Comparison of ENCODE assay signal across 16 cellular contexts in the genomic region with DNA sequence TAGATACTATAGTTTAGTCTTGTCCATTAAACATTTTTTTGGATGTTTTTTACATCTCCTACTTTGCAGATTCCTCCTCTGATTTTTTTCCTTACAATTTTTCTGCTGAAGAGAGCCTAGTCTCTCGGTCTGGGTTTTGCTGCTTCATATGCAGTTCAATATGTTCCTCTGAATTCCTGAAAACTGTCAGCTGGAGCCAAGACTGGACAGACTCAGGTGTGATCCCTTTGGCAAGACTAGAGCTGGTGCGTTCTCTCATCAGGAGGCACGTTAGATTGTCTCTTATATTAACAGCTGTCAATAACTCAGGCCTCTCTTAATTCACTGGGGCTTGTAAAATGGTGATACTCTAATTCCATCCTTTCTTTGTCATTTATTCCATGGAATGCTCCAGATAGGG. TPM values are rescaled to one million over a fixed set of nuclear protein-coding genes. Genes with fewer than 3 reads are reported as not detected.
A peak's percentile ranks its signal among the peaks of the same experiment; 100 is the strongest.
DNase-seq lines count a peak whose midpoint lies in the region; ATAC-seq and TF ChIP-seq lines count a peak whose summit lies in the region.
"Had no signal": no experiment of that assay in that cellular context is flagged by ENCODE, and none has a peak within 500 bp of the region (broad histone marks: within the 10 kb centered on the region; RNA-seq: fewer than 3 reads in every experiment).

No MANE protein-coding gene starts in this region.

- H3K9me2 ChIP-seq in PC-9 (ENCODE audit: insufficient read depth), result no peaks in the 10 kb centered on the region

- TF ChIP-seq CTCF in activated CD8-positive, alpha-beta T cell treated with anti-CD3 and anti-CD28 coated beads for 36 hours (IDR thresholded peaks at IDR 0.05), result no peak
- TF ChIP-seq CTCF in Caco-2 (IDR thresholded peaks at IDR 0.05; ENCODE audit: insufficient read depth in 1 of 2, low read depth in 1 of 2, low read length in 1 of 2, severe bottlenecking in 1 of 2, unreplicated experiment in 1 of 2) (no peak), psoas muscle (IDR thresholded peaks at IDR 0.05) (no peak), PC-9 (conservative IDR thresholded peaks at IDR 0.05) (no peak)

- WGBS in psoas muscle, 3 donors, result 74 to 94% (median 84%) methylated on average over 3 of the region's 3 CpGs

- H3K4me1 ChIP-seq in Caco-2 (no peaks in the 10 kb centered on the region), psoas muscle (peaks cover 6% of the 10 kb centered on the region), PC-9 (replicated peaks; ENCODE audit: insufficient read depth) (no peaks in the 10 kb centered on the region)

- peaks cover 6% of the 10 kb centered on the region for H3K4me1 Mint-ChIP-seq in activated CD8-positive, alpha-beta T cell treated with anti-CD3 and anti-CD28 coated beads for 36 hours (ENCODE audit: low read depth)
- H3K4me1 Mint-ChIP-seq in activated CD8-positive, alpha-beta T cell treated with anti-CD3 and anti-CD28 coated beads, Interleukin-2, amount 10 ng/mL, durations not matched to agents 7 days and 5 days (ENCODE audit: low read depth), result no peaks in the 10 kb centered on the region
- H3K4me1 Mint-ChIP-seq in Caco-2 (ENCODE audit: low read depth, unreplicated experiment), result no peaks in the 10 kb centered on the region
- H3K4me1 Mint-ChIP-seq in activated naive CD8-positive, alpha-beta T cell treated with anti-CD3 and anti-CD28 coated beads for 36 hours, result peaks cover 6% of the 10 kb centered on the region

- no peaks in the 10 kb centered on the region for H3K79me2 ChIP-seq in PC-9 (ENCODE audit: low read depth)

- H3K4me3 Mint-ChIP-seq in activated CD8-positive, alpha-beta T cell treated with anti-CD3 and anti-CD28 coated beads for 36 hours, result no peak overlapping the region
- H3K4me3 Mint-ChIP-seq in activated CD8-positive, alpha-beta T cell treated with anti-CD3 and anti-CD28 coated beads, Interleukin-2, amount 10 ng/mL, durations not matched to agents 7 days and 5 days, result no peak overlapping the region
- H3K4me3 Mint-ChIP-seq in Caco-2 (ENCODE audit: unreplicated experiment), result no peak overlapping the region
- H3K4me3 Mint-ChIP-seq in activated naive CD8-positive, alpha-beta T cell treated with anti-CD3 and anti-CD28 coated beads for 36 hours, result no peak overlapping the region

- peaks cover 15% of the 10 kb centered on the region for H4K20me1 ChIP-seq in PC-9 (ENCODE audit: insufficient read depth)

- H2AFZ ChIP-seq in PC-9, result no peak overlapping the region

- H3K27ac ChIP-seq in psoas muscle, result peak overlapping the region; percentile 5
- H3K27ac ChIP-seq in PC-9, result no peak overlapping the region
- H3K27ac ChIP-seq: A549 had no signal

- no peak for ATAC-seq in activated CD8-positive, alpha-beta T cell treated with anti-CD3 and anti-CD28 coated beads for 36 hours
- ATAC-seq in activated CD8-positive, alpha-beta T cell treated with anti-CD3 and anti-CD28 coated beads, Interleukin-2, amount 10 ng/mL, durations not matched to agents 7 days and 5 days, result no peak
- ATAC-seq in psoas muscle, result no peak
- ATAC-seq: A549 had no signal

- H3K4me2 ChIP-seq in PC-9, result no peak overlapping the region
- H3K4me2 ChIP-seq: A549 had no signal

- H3K27ac Mint-ChIP-seq in activated CD8-positive, alpha-beta T cell treated with anti-CD3 and anti-CD28 coated beads for 36 hours, result peak overlapping the region; percentile 14
- H3K27ac Mint-ChIP-seq in activated CD8-positive, alpha-beta T cell treated with anti-CD3 and anti-CD28 coated beads, Interleukin-2, amount 10 ng/mL, durations not matched to agents 7 days and 5 days, result no peak overlapping the region
- peak overlapping the region; percentile 17 for H3K27ac Mint-ChIP-seq in Caco-2 (ENCODE audit: unreplicated experiment)
- peak overlapping the region; percentile 5 for H3K27ac Mint-ChIP-seq in activated naive CD8-positive, alpha-beta T cell treated with anti-CD3 and anti-CD28 coated beads for 36 hours

- peaks cover 14% of the 10 kb centered on the region for H3F3A ChIP-seq in PC-9 (ENCODE audit: insufficient read depth, low read depth)

- no TSS peak for BruUV-seq in Caco-2 (replicated peaks; lab: Mats Ljungman, UMichigan)
- BruUV-seq in PC-9 (replicated peaks; lab: Mats Ljungman, UMichigan), result no TSS peak

- POLR2A ChIA-PET in activated CD8-positive, alpha-beta T cell treated with anti-CD3 and anti-CD28 coated beads for 36 hours (lab: Charles Lee), result interaction anchor here (1.1 to 2.7 kb wide), 2 partner anchors 14 to 78 kb away, joined by 4 to 10 read pairs; a partner anchor contains a TSS
- POLR2A ChIA-PET in activated CD8-positive, alpha-beta T cell treated with anti-CD3 and anti-CD28 coated beads, Interleukin-2, amount 10 ng/mL, durations not matched to agents 7 days and 5 days (lab: Charles Lee), result no interaction called here
- POLR2A ChIA-PET in Caco-2 (lab: Charles Lee), result no interaction called here
- POLR2A ChIA-PET in PC-9 (lab: Charles Lee; ENCODE audit: unreplicated experiment), result interaction anchor here (0.6 kb wide), 1 partner anchor 569 kb away, joined by 3 read pairs; no protein-coding TSS in a partner anchor

- H3K9me3 ChIP-seq in Caco-2, result no peaks in the 10 kb centered on the region
- no peaks in the 10 kb centered on the region for H3K9me3 ChIP-seq in psoas muscle
- H3K9me3 ChIP-seq in PC-9 (ENCODE audit: insufficient read depth, low read depth), result no peaks in the 10 kb centered on the region
- H3K9me3 ChIP-seq: A549 had no signal

- H3K36me3 Mint-ChIP-seq in activated CD8-positive, alpha-beta T cell treated with anti-CD3 and anti-CD28 coated beads for 36 hours (ENCODE audit: low read depth), result peaks cover 60% of the 10 kb centered on the region
- peaks cover 77% of the 10 kb centered on the region for H3K36me3 Mint-ChIP-seq in activated CD8-positive, alpha-beta T cell treated with anti-CD3 and anti-CD28 coated beads, Interleukin-2, amount 10 ng/mL, durations not matched to agents 7 days and 5 days (ENCODE audit: low read depth)
- peaks cover 100% of the 10 kb centered on the region for H3K36me3 Mint-ChIP-seq in Caco-2 (ENCODE audit: insufficient read depth, unreplicated experiment)
- H3K36me3 Mint-ChIP-seq in activated naive CD8-positive, alpha-beta T cell treated with anti-CD3 and anti-CD28 coated beads for 36 hours, result peaks cover 22% of the 10 kb centered on the region

- DNase-seq in activated CD8-positive, alpha-beta T cell treated with anti-CD3 and anti-CD28 coated beads for 36 hours, result no peak
- no peak for DNase-seq in activated CD8-positive, alpha-beta T cell treated with anti-CD3 and anti-CD28 coated beads, Interleukin-2, amount 10 ng/mL, durations not matched to agents 7 days and 5 days
- no peak for DNase-seq in Caco-2
- no peak for DNase-seq in activated naive CD8-positive, alpha-beta T cell treated with anti-CD3 and anti-CD28 coated beads for 36 hours
- DNase-seq in psoas muscle, result no peak
- no peak for DNase-seq in ureter (ENCODE audit: low spot score)
- DNase-seq in PC-9, result no peak
- DNase-seq: GOT3; KBM-7; MV-4-11; NCI-H1417; NCI-H187 treated with DMSO at 0.1 percent for 48 hours; NCI-H446; NK-92 treated with Interleukin-12 subunit alpha and Interleukin-12 subunit beta, amount 100 ng/mL, for 24 hours had no signal

- H3K27me3 Mint-ChIP-seq in activated CD8-positive, alpha-beta T cell treated with anti-CD3 and anti-CD28 coated beads for 36 hours, result no peaks in the 10 kb centered on the region
- no peaks in the 10 kb centered on the region for H3K27me3 Mint-ChIP-seq in activated CD8-positive, alpha-beta T cell treated with anti-CD3 and anti-CD28 coated beads, Interleukin-2, amount 10 ng/mL, durations not matched to agents 7 days and 5 days (ENCODE audit: low read depth)
- no peaks in the 10 kb centered on the region for H3K27me3 Mint-ChIP-seq in Caco-2 (ENCODE audit: insufficient read depth, unreplicated experiment)
- no peaks in the 10 kb centered on the region for H3K27me3 Mint-ChIP-seq in activated naive CD8-positive, alpha-beta T cell treated with anti-CD3 and anti-CD28 coated beads for 36 hours

- intact Hi-C loops in activated CD8-positive, alpha-beta T cell treated with anti-CD3 and anti-CD28 coated beads for 36 hours (cut with micrococcal nuclease), result no loop called here
- intact Hi-C loops in Caco-2 (cut with micrococcal nuclease; ENCODE audit: unreplicated experiment) (no loop called here), psoas muscle (cut with DNase I) (no loop called here), PC-9 (cut with micrococcal nuclease; ENCODE audit: unreplicated experiment) (no loop called here)

- H3K9me3 Mint-ChIP-seq in activated CD8-positive, alpha-beta T cell treated with anti-CD3 and anti-CD28 coated beads for 36 hours, result no peaks in the 10 kb centered on the region
- H3K9me3 Mint-ChIP-seq in activated CD8-positive, alpha-beta T cell treated with anti-CD3 and anti-CD28 coated beads, Interleukin-2, amount 10 ng/mL, durations not matched to agents 7 days and 5 days (ENCODE audit: insufficient read depth), result no peaks in the 10 kb centered on the region
- no peaks in the 10 kb centered on the region for H3K9me3 Mint-ChIP-seq in Caco-2 (ENCODE audit: unreplicated experiment)
- no peaks in the 10 kb centered on the region for H3K9me3 Mint-ChIP-seq in activated naive CD8-positive, alpha-beta T cell treated with anti-CD3 and anti-CD28 coated beads for 36 hours

- CTCF ChIA-PET in activated CD8-positive, alpha-beta T cell treated with anti-CD3 and anti-CD28 coated beads for 36 hours (lab: Charles Lee), result no interaction called here
- CTCF ChIA-PET in activated CD8-positive, alpha-beta T cell treated with anti-CD3 and anti-CD28 coated beads, Interleukin-2, amount 10 ng/mL, durations not matched to agents 7 days and 5 days (lab: Charles Lee), result no interaction called here
- CTCF ChIA-PET in Caco-2 (lab: Charles Lee), result interaction anchor here (1.5 kb wide), 1 partner anchor 42 kb away, joined by 3 read pairs; no protein-coding TSS in a partner anchor
- CTCF ChIA-PET in PC-9 (lab: Charles Lee), result no interaction called here

- H3K27me3 ChIP-seq in Caco-2 (replicated peaks; ENCODE audit: control insufficient read depth, insufficient read depth, low read length) (no peaks in the 10 kb centered on the region), psoas muscle (ENCODE audit: insufficient read depth in 3 of 3, low read length in 2 of 3) (no peaks in the 10 kb centered on the region), PC-9 (ENCODE audit: insufficient read depth, low read depth) (no peaks in the 10 kb centered on the region)

- no peak overlapping the region for H3K4me3 ChIP-seq in Caco-2 (ENCODE audit: low read depth, low read length)
- no peak overlapping the region for H3K4me3 ChIP-seq in psoas muscle
- no peak overlapping the region for H3K4me3 ChIP-seq in PC-9
- H3K4me3 ChIP-seq: A549 had no signal

- H3K36me3 ChIP-seq in Caco-2 (ENCODE audit: control insufficient read depth, insufficient read depth, low read length) (peaks cover 5% of the 10 kb centered on the region), psoas muscle (ENCODE audit: insufficient read depth in 1 of 2, low read depth in 1 of 2) (peaks cover 12 to 96% of the 10 kb centered on the region in 2 donors), PC-9 (ENCODE audit: low read depth) (peaks cover 47% of the 10 kb centered on the region; the same call in 1 of the 2 replicates)

RNA-seq across cellular contexts. Expression of a gene that starts 13.4 kb away (rescaled TPM):
- total RNA-seq in activated CD8-positive, alpha-beta T cell treated with anti-CD3 and anti-CD28 coated beads for 36 hours, result under 1 TPM in 1 of 2 experiments, not detected in 1; 0.22 TPM
- under 1 TPM; 0.21 to 0.63 TPM for total RNA-seq in activated CD8-positive, alpha-beta T cell treated with anti-CD3 and anti-CD28 coated beads, Interleukin-2, amount 10 ng/mL, durations not matched to agents 7 days and 5 days
- total RNA-seq in Caco-2 (2022) (not detected in 2 replicates), psoas muscle (under 1 TPM in 1 of 4 donors, not detected in 3; 0.88 TPM), ureter (0.81 TPM), PC-9 (2021) (0.48 TPM in 1 of 2 replicates, not detected in the other)
- total RNA-seq in activated naive CD8-positive, alpha-beta T cell treated with anti-CD3 and anti-CD28 coated beads for 36 hours, result under 1 TPM; 0.38 to 0.41 TPM
- under 1 TPM in 2 of 3 donors, not detected in 1; 0.16 to 0.18 TPM for polyA plus RNA-seq in psoas muscle
- total RNA-seq: RPMI7951 had no signal
- polyA plus RNA-seq: A549 had no signal

RNA-seq across cellular contexts. Expression of a gene that starts 14.8 kb away (rescaled TPM):
- 10 to 100 TPM; 89.7 to 89.8 TPM for total RNA-seq in activated CD8-positive, alpha-beta T cell treated with anti-CD3 and anti-CD28 coated beads for 36 hours
- 10 to 100 TPM; 93.2 to 95.0 TPM for total RNA-seq in activated CD8-positive, alpha-beta T cell treated with anti-CD3 and anti-CD28 coated beads, Interleukin-2, amount 10 ng/mL, durations not matched to agents 7 days and 5 days
- 135 and 141 TPM in 2 replicates for total RNA-seq in Caco-2 (2022)
- total RNA-seq in activated naive CD8-positive, alpha-beta T cell treated with anti-CD3 and anti-CD28 coated beads for 36 hours, result 100 to 1,000 TPM in 1 of 2 experiments, 10 to 100 TPM in 1; 99.4 to 103 TPM
- 10 to 100 TPM; 56.3 to 95.5 (median 83.0) TPM for total RNA-seq in psoas muscle
- polyA plus RNA-seq in psoas muscle, result 100 to 1,000 TPM; 118 to 200 (median 181) TPM
- 82.9 TPM for total RNA-seq in ureter
- 113 and 121 TPM in 2 replicates for total RNA-seq in PC-9 (2021)

RNA-seq across cellular contexts. Expression of a gene that starts 57.9 kb away (rescaled TPM):
- 10 to 100 TPM; 37.1 to 38.5 TPM for total RNA-seq in activated CD8-positive, alpha-beta T cell treated with anti-CD3 and anti-CD28 coated beads for 36 hours
- total RNA-seq in activated CD8-positive, alpha-beta T cell treated with anti-CD3 and anti-CD28 coated beads, Interleukin-2, amount 10 ng/mL, durations not matched to agents 7 days and 5 days, result 10 to 100 TPM; 57.0 to 61.6 TPM
- total RNA-seq in Caco-2 (2022) (29.3 and 32.1 TPM in 2 replicates), psoas muscle (10 to 100 TPM; 16.3 to 22.7 (median 20.1) TPM), ureter (37.8 TPM), PC-9 (2021) (27.3 and 34.0 TPM in 2 replicates)
- 10 to 100 TPM; 41.6 to 48.5 TPM for total RNA-seq in activated naive CD8-positive, alpha-beta T cell treated with anti-CD3 and anti-CD28 coated beads for 36 hours
- 10 to 100 TPM in 2 of 3 donors, 1 to 10 TPM in 1; 9.6 to 22.1 (median 16.0) TPM for polyA plus RNA-seq in psoas muscle

Comparison
In these comparisons a context has a peak if more than half of its experiments do, and no peak if none do; other contexts are left out.
1. POLR2A ChIA-PET loops: an anchor here in activated CD8-positive, alpha-beta T cell treated with anti-CD3 and anti-CD28 coated beads for 36 hours (1.1 to 2.7 kb wide) and PC-9 (0.6 kb wide); none called in activated CD8-positive, alpha-beta T cell treated with anti-CD3 and anti-CD28 coated beads, Interleukin-2, amount 10 ng/mL, durations not matched to agents 7 days and 5 days and Caco-2.